24 cellular contexts compared by ENCODE assay signal in genomic region chr22:27629908-27630733, GRCh38.
"Had no signal": no experiment of that assay in that cellular context is flagged by ENCODE, and none has a peak within 500 bp of the region (broad histone marks: within the 10 kb centered on the region; RNA-seq: fewer than 3 reads in every experiment).

No MANE protein-coding gene starts in this region.

- H3K27ac Mint-ChIP-seq: activated naive CD8-positive, alpha-beta T cell; activated T-helper 2 cell treated with anti-CD3 and anti-CD28 coated beads, Interferon-gamma antibody, Interleukin-2, Interleukin-4, amounts not matched to agents 10 μg/mL and 5 μg/mL and 100 μg/mL, durations not matched to agents 14 hours and 24 hours and 36 hours; effector memory CD8-positive, alpha-beta T cell; naive thymus-derived CD4-positive, alpha-beta T cell; T-helper 17 cell had no signal

- H3K4me3 Mint-ChIP-seq: activated naive CD8-positive, alpha-beta T cell; activated T-cell treated with anti-CD3 and anti-CD28 coated beads, Interleukin-2, amount 50 U/mL, for 4 hours; effector memory CD8-positive, alpha-beta T cell; naive thymus-derived CD4-positive, alpha-beta T cell; T-helper 17 cell had no signal

- H3K4me1 ChIP-seq: left lung, psoas muscle had no signal

- H3K36me3 ChIP-seq: esophagus squamous epithelium, gastroesophageal sphincter, heart right ventricle, left lung, neutrophil, ovary had no signal

- H3K9me3 ChIP-seq: esophagus squamous epithelium, gastroesophageal sphincter, heart right ventricle, left lung, neutrophil, ovary, psoas muscle had no signal

- H3K9me3 Mint-ChIP-seq: activated T-cell treated with anti-CD3 and anti-CD28 coated beads, Interleukin-2, amount 50 U/mL, for 4 hours; activated T-helper 2 cell treated with anti-CD3 and anti-CD28 coated beads, Interferon-gamma antibody, Interleukin-2, Interleukin-4, amounts not matched to agents 10 μg/mL and 5 μg/mL and 100 μg/mL, durations not matched to agents 14 hours and 24 hours and 36 hours; effector memory CD8-positive, alpha-beta T cell had no signal

- H3K27me3 ChIP-seq: gastroesophageal sphincter, ovary had no signal

- H3K4me1 Mint-ChIP-seq: naive thymus-derived CD4-positive, alpha-beta T cell; T-helper 17 cell had no signal

- DNase-seq: activated CD4-positive, alpha-beta T cell treated with anti-CD3 and anti-CD28 coated beads for 4 hours; activated CD4-positive, alpha-beta T cell treated with anti-CD3 and anti-CD28 coated beads, Interleukin-2, amount 50 U/mL, for 48 hours; activated CD4-positive, CD25-positive, alpha-beta regulatory T cell; activated CD8-positive, alpha-beta memory T cell treated with anti-CD3 and anti-CD28 coated beads, Interleukin-2, amount 50 U/mL, for 48 hours; activated naive CD4-positive, alpha-beta T cell; activated T-cell treated with anti-CD3 and anti-CD28 coated beads, Interleukin-2, amount 50 U/mL, for 4 hours; central memory CD4-positive, alpha-beta T cell; effector memory CD8-positive, alpha-beta T cell; esophagus squamous epithelium; heart right ventricle; left lung; naive thymus-derived CD4-positive, alpha-beta T cell; ovary; psoas muscle; stimulated activated CD4-positive, alpha-beta T cell treated with anti-CD3 and anti-CD28 coated beads, Interleukin-12 subunit alpha, Interleukin-12 subunit beta, amount 100 ng/mL, for 4 hours; stimulated activated CD4-positive, alpha-beta T cell treated with anti-CD3 and anti-CD28 coated beads, Interleukin-4, amount 100 ng/mL, for 4 hours; stimulated activated naive CD8-positive, alpha-beta T cell treated with anti-CD3 and anti-CD28 coated beads, Interleukin-15, Interleukin-2, amounts not matched to agents 100 U/mL and 50 U/mL, for 24 hours; T-helper 17 cell had no signal

- ATAC-seq: activated T-cell treated with anti-CD3 and anti-CD28 coated beads, Interleukin-2, amount 50 U/mL, for 4 hours; effector memory CD8-positive, alpha-beta T cell; gastroesophageal sphincter; heart right ventricle; left lung; naive thymus-derived CD4-positive, alpha-beta T cell; psoas muscle; right cardiac atrium; stimulated activated naive CD8-positive, alpha-beta T cell treated with anti-CD3 and anti-CD28 coated beads, Interleukin-15, Interleukin-2, amounts not matched to agents 100 U/mL and 50 U/mL, for 24 hours; T-helper 17 cell had no signal

- H3K36me3 Mint-ChIP-seq: activated naive CD8-positive, alpha-beta T cell; naive thymus-derived CD4-positive, alpha-beta T cell had no signal

- H3K27ac ChIP-seq: esophagus squamous epithelium, gastroesophageal sphincter, heart right ventricle, left lung, neutrophil, ovary, psoas muscle had no signal

- H3K4me3 ChIP-seq: esophagus squamous epithelium, gastroesophageal sphincter, heart right ventricle, left lung, lung, ovary, psoas muscle had no signal
